In genomic region chr1:220642285-220642684, GRCh38 we compare ENCODE assay signal across 37 cellular contexts.
"Had no signal": no experiment of that assay in that cellular context is flagged by ENCODE, and none has a peak within 500 bp of the region (broad histone marks: within the 10 kb centered on the region; RNA-seq: fewer than 3 reads in every experiment).

No MANE protein-coding gene starts in this region.

- H3K36me3 Mint-ChIP-seq: activated CD8-positive, alpha-beta memory T cell treated with anti-CD3 and anti-CD28 coated beads, Interleukin-2, amount 10 ng/mL, durations not matched to agents 7 days and 5 days; activated naive CD4-positive, alpha-beta T cell treated with anti-CD3 and anti-CD28 coated beads, Interleukin-2, amount 10 ng/mL, durations not matched to agents 7 days and 5 days; activated naive CD4-positive, alpha-beta T cell treated with anti-CD3 and anti-CD28 coated beads, Interleukin-2, amount 50 U/mL, for 24 hours; activated naive CD8-positive, alpha-beta T cell; activated naive CD8-positive, alpha-beta T cell treated with anti-CD3 and anti-CD28 coated beads, Interleukin-2, amount 10 ng/mL, durations not matched to agents 7 days and 5 days had no signal

- H3K9me3 Mint-ChIP-seq: activated CD4-positive, alpha-beta memory T cell treated with anti-CD3 and anti-CD28 coated beads, Interleukin-2, amount 10 ng/mL, durations not matched to agents 7 days and 5 days; activated CD4-positive, alpha-beta T cell treated with anti-CD3 and anti-CD28 coated beads, Interleukin-2, amount 10 ng/mL, durations not matched to agents 7 days and 5 days; activated naive CD4-positive, alpha-beta T cell treated with anti-CD3 and anti-CD28 coated beads, Interleukin-2, amount 10 ng/mL, durations not matched to agents 7 days and 5 days; activated naive CD4-positive, alpha-beta T cell treated with anti-CD3 and anti-CD28 coated beads, Interleukin-2, amount 50 U/mL, for 24 hours; activated naive CD8-positive, alpha-beta T cell treated with anti-CD3 and anti-CD28 coated beads, Interleukin-2, amount 10 ng/mL, durations not matched to agents 7 days and 5 days; activated naive CD8-positive, alpha-beta T cell treated with anti-CD3 and anti-CD28 coated beads, Interleukin-2, amount 50 U/mL, for 24 hours; activated T-cell treated with anti-CD3 and anti-CD28 coated beads, Interleukin-2, amount 50 U/mL, for 24 hours; activated T-helper 2 cell treated with anti-CD3 and anti-CD28 coated beads, Interferon-gamma antibody, Interleukin-2, Interleukin-4, amounts not matched to agents 10 μg/mL and 5 μg/mL and 100 μg/mL, durations not matched to agents 14 hours and 24 hours and 36 hours; T-helper 1 cell treated with Interleukin-12 subunit alpha and Interleukin-12 subunit beta and Interleukin-4 antibody, amounts not matched to agents 30 μg/mL and 1 μg/mL, for 36 hours; T-helper 2 cell treated with Interferon-gamma antibody and Interleukin-4, amounts not matched to agents 5 μg/mL and 100 μg/mL, for 36 hours had no signal

- H3K27ac ChIP-seq: ascending aorta, cardiac muscle cell, VCaP had no signal

- H3K27ac Mint-ChIP-seq: activated CD4-positive, alpha-beta memory T cell treated with anti-CD3 and anti-CD28 coated beads, Interleukin-2, amount 10 ng/mL, durations not matched to agents 7 days and 5 days; activated CD4-positive, alpha-beta T cell treated with anti-CD3 and anti-CD28 coated beads for 36 hours; activated CD4-positive, alpha-beta T cell treated with anti-CD3 and anti-CD28 coated beads, Interleukin-2, amount 10 ng/mL, durations not matched to agents 7 days and 5 days; activated CD8-positive, alpha-beta memory T cell treated with anti-CD3 and anti-CD28 coated beads, Interleukin-2, amount 10 ng/mL, durations not matched to agents 7 days and 5 days; activated CD8-positive, alpha-beta T cell treated with anti-CD3 and anti-CD28 coated beads, Interleukin-2, amount 10 ng/mL, durations not matched to agents 7 days and 5 days; activated naive CD4-positive, alpha-beta T cell treated with anti-CD3 and anti-CD28 coated beads, Interleukin-2, amount 10 ng/mL, durations not matched to agents 7 days and 5 days; activated naive CD4-positive, alpha-beta T cell treated with anti-CD3 and anti-CD28 coated beads, Interleukin-2, amount 50 U/mL, for 24 hours; activated naive CD8-positive, alpha-beta T cell; activated naive CD8-positive, alpha-beta T cell treated with anti-CD3 and anti-CD28 coated beads, Interleukin-2, amount 10 ng/mL, durations not matched to agents 7 days and 5 days; activated naive CD8-positive, alpha-beta T cell treated with anti-CD3 and anti-CD28 coated beads, Interleukin-2, amount 50 U/mL, for 24 hours; activated T-cell treated with anti-CD3 and anti-CD28 coated beads, Interleukin-2, amount 50 U/mL, for 24 hours; activated T-helper 2 cell treated with anti-CD3 and anti-CD28 coated beads, Interferon-gamma antibody, Interleukin-2, Interleukin-4, amounts not matched to agents 10 μg/mL and 5 μg/mL and 100 μg/mL, durations not matched to agents 14 hours and 24 hours and 36 hours; brain; T-helper 1 cell treated with Interleukin-12 subunit alpha and Interleukin-12 subunit beta and Interleukin-4 antibody, amounts not matched to agents 30 μg/mL and 1 μg/mL, for 36 hours; T-helper 2 cell treated with Interferon-gamma antibody and Interleukin-4, amounts not matched to agents 5 μg/mL and 100 μg/mL, for 36 hours had no signal

- H3K4me1 ChIP-seq: ascending aorta had no signal

- H3K9me3 ChIP-seq: ascending aorta had no signal

- H3K4me3 ChIP-seq: ascending aorta, cardiac muscle cell had no signal

- H3K4me3 Mint-ChIP-seq: activated CD4-positive, alpha-beta memory T cell treated with anti-CD3 and anti-CD28 coated beads, Interleukin-2, amount 10 ng/mL, durations not matched to agents 7 days and 5 days; activated CD4-positive, alpha-beta T cell treated with anti-CD3 and anti-CD28 coated beads for 36 hours; activated CD4-positive, alpha-beta T cell treated with anti-CD3 and anti-CD28 coated beads, Interleukin-2, amount 10 ng/mL, durations not matched to agents 7 days and 5 days; activated CD8-positive, alpha-beta memory T cell treated with anti-CD3 and anti-CD28 coated beads, Interleukin-2, amount 10 ng/mL, durations not matched to agents 7 days and 5 days; activated CD8-positive, alpha-beta T cell treated with anti-CD3 and anti-CD28 coated beads, Interleukin-2, amount 10 ng/mL, durations not matched to agents 7 days and 5 days; activated naive CD4-positive, alpha-beta T cell treated with anti-CD3 and anti-CD28 coated beads, Interleukin-2, amount 10 ng/mL, durations not matched to agents 7 days and 5 days; activated naive CD4-positive, alpha-beta T cell treated with anti-CD3 and anti-CD28 coated beads, Interleukin-2, amount 50 U/mL, for 24 hours; activated naive CD8-positive, alpha-beta T cell; activated naive CD8-positive, alpha-beta T cell treated with anti-CD3 and anti-CD28 coated beads, Interleukin-2, amount 10 ng/mL, durations not matched to agents 7 days and 5 days; activated naive CD8-positive, alpha-beta T cell treated with anti-CD3 and anti-CD28 coated beads, Interleukin-2, amount 50 U/mL, for 24 hours; activated T-cell treated with anti-CD3 and anti-CD28 coated beads, Interleukin-2, amount 50 U/mL, for 24 hours; brain; central memory CD8-positive, alpha-beta T cell; T-helper 1 cell treated with Interleukin-12 subunit alpha and Interleukin-12 subunit beta and Interleukin-4 antibody, amounts not matched to agents 30 μg/mL and 1 μg/mL, for 36 hours; T-helper 2 cell treated with Interferon-gamma antibody and Interleukin-4, amounts not matched to agents 5 μg/mL and 100 μg/mL, for 36 hours had no signal

- H3K27me3 ChIP-seq: ascending aorta, cardiac muscle cell had no signal

- ATAC-seq: activated CD4-positive, alpha-beta T cell treated with anti-CD3 and anti-CD28 coated beads for 36 hours; activated CD4-positive, CD25-positive, alpha-beta regulatory T cell treated with anti-CD3 and anti-CD28 coated beads, Interleukin-2, amount 50 U/mL, for 24 hours; activated CD8-positive, alpha-beta memory T cell treated with anti-CD3 and anti-CD28 coated beads, Interleukin-2, amount 10 ng/mL, durations not matched to agents 7 days and 5 days; activated CD8-positive, alpha-beta T cell treated with anti-CD3 and anti-CD28 coated beads, Interleukin-2, amount 10 ng/mL, durations not matched to agents 7 days and 5 days; activated naive CD8-positive, alpha-beta T cell treated with anti-CD3 and anti-CD28 coated beads, Interleukin-2, amount 50 U/mL, for 24 hours had no signal

- H3K27me3 Mint-ChIP-seq: activated CD4-positive, alpha-beta T cell treated with anti-CD3 and anti-CD28 coated beads, Interleukin-2, amount 10 ng/mL, durations not matched to agents 7 days and 5 days; activated naive CD4-positive, alpha-beta T cell treated with anti-CD3 and anti-CD28 coated beads, Interleukin-2, amount 10 ng/mL, durations not matched to agents 7 days and 5 days; activated naive CD8-positive, alpha-beta T cell treated with anti-CD3 and anti-CD28 coated beads, Interleukin-2, amount 50 U/mL, for 24 hours; brain had no signal

- DNase-seq: activated CD4-positive, alpha-beta memory T cell treated with anti-CD3 and anti-CD28 coated beads, Interleukin-2, amount 10 ng/mL, durations not matched to agents 7 days and 5 days; activated CD4-positive, alpha-beta T cell treated with anti-CD3 and anti-CD28 coated beads for 1 hour; activated CD4-positive, alpha-beta T cell treated with anti-CD3 and anti-CD28 coated beads for 36 hours; activated CD4-positive, alpha-beta T cell treated with anti-CD3 and anti-CD28 coated beads for 48 hours; activated CD4-positive, alpha-beta T cell treated with anti-CD3 and anti-CD28 coated beads, Interleukin-2, amount 10 ng/mL, durations not matched to agents 7 days and 5 days; activated CD4-positive, alpha-beta T cell treated with anti-CD3 and anti-CD28 coated beads, Interleukin-2, amount 50 U/mL, for 48 hours; activated CD4-positive, CD25-positive, alpha-beta regulatory T cell; activated CD8-positive, alpha-beta memory T cell treated with anti-CD3 and anti-CD28 coated beads for 24 hours; activated CD8-positive, alpha-beta memory T cell treated with anti-CD3 and anti-CD28 coated beads, Interleukin-2, amount 10 ng/mL, durations not matched to agents 7 days and 5 days; activated CD8-positive, alpha-beta memory T cell treated with anti-CD3 and anti-CD28 coated beads, Interleukin-2, amount 50 U/mL, for 48 hours; activated CD8-positive, alpha-beta T cell treated with anti-CD3 and anti-CD28 coated beads, Interleukin-2, amount 10 ng/mL, durations not matched to agents 7 days and 5 days; activated effector memory CD4-positive, alpha-beta T cell treated with Interleukin-2 at 50 U/mL for 16 hours; activated gamma-delta T cell; activated naive CD4-positive, alpha-beta T cell treated with anti-CD3 and anti-CD28 coated beads, Interleukin-2, amount 10 ng/mL, durations not matched to agents 7 days and 5 days; activated naive CD4-positive, alpha-beta T cell treated with Interleukin-2 at 50 U/mL for 16 hours; activated naive CD8-positive, alpha-beta T cell treated with anti-CD3 and anti-CD28 coated beads, Interleukin-2, amount 10 ng/mL, durations not matched to agents 7 days and 5 days; activated naive CD8-positive, alpha-beta T cell treated with anti-CD3 and anti-CD28 coated beads, Interleukin-2, amount 50 U/mL, for 24 hours; activated T-cell treated with anti-CD3 and anti-CD28 coated beads, Interleukin-2, amount 50 U/mL, for 24 hours; activated T-cell treated with anti-CD3 and anti-CD28 coated beads, Interleukin-2, amount 50 U/mL, for 48 hours; amygdala; anterior cingulate cortex; caudate nucleus; cerebellar nuclear complex; T-helper 1 cell; T-helper 2 cell; T-helper 9 cell had no signal

- H3K4me1 Mint-ChIP-seq: activated CD4-positive, alpha-beta memory T cell treated with anti-CD3 and anti-CD28 coated beads, Interleukin-2, amount 10 ng/mL, durations not matched to agents 7 days and 5 days; activated CD4-positive, alpha-beta T cell treated with anti-CD3 and anti-CD28 coated beads for 36 hours; activated CD4-positive, alpha-beta T cell treated with anti-CD3 and anti-CD28 coated beads, Interleukin-2, amount 10 ng/mL, durations not matched to agents 7 days and 5 days; activated CD8-positive, alpha-beta memory T cell treated with anti-CD3 and anti-CD28 coated beads, Interleukin-2, amount 10 ng/mL, durations not matched to agents 7 days and 5 days; activated naive CD4-positive, alpha-beta T cell treated with anti-CD3 and anti-CD28 coated beads, Interleukin-2, amount 10 ng/mL, durations not matched to agents 7 days and 5 days; activated naive CD4-positive, alpha-beta T cell treated with anti-CD3 and anti-CD28 coated beads, Interleukin-2, amount 50 U/mL, for 24 hours; activated naive CD8-positive, alpha-beta T cell treated with anti-CD3 and anti-CD28 coated beads, Interleukin-2, amount 10 ng/mL, durations not matched to agents 7 days and 5 days; activated naive CD8-positive, alpha-beta T cell treated with anti-CD3 and anti-CD28 coated beads, Interleukin-2, amount 50 U/mL, for 24 hours; brain; central memory CD8-positive, alpha-beta T cell had no signal
